In genomic region chr13:112688560-112689497, GRCh38 we compare ENCODE assay signal across 8 cellular contexts. TPM values are rescaled to one million over a fixed set of nuclear protein-coding genes. Genes with fewer than 3 reads are reported as not detected.
DNase-seq lines count a peak whose midpoint lies in the region; ATAC-seq and TF ChIP-seq lines count a peak whose summit lies in the region.

No MANE protein-coding gene starts in this region.

- H3K27me3 ChIP-seq in RWPE2 (ENCODE audit: insufficient read depth, poor library complexity, severe bottlenecking) (no peaks in the 10 kb centered on the region), iPS-20b (ENCODE audit: insufficient read depth, low read length) (peaks cover 15% of the 10 kb centered on the region; the same call in 1 of the 2 replicates)

- TF ChIP-seq CTCF in RWPE2 (IDR thresholded peaks at IDR 0.05; ENCODE audit: poor library complexity, severe bottlenecking): no peak

- H3K27ac Mint-ChIP-seq in activated naive CD8-positive, alpha-beta T cell treated with anti-CD3 and anti-CD28 coated beads, Interleukin-2, amount 10 ng/mL, durations not matched to agents 7 days and 5 days: peak overlapping the region; percentile 72

- no peaks in the 10 kb centered on the region for H3K36me3 ChIP-seq in RWPE2 (ENCODE audit: low read depth)
- H3K36me3 ChIP-seq in iPS-20b (ENCODE audit: insufficient read depth, low read depth, low read length): no peaks in the 10 kb centered on the region

- H3K27me3 Mint-ChIP-seq in activated naive CD8-positive, alpha-beta T cell treated with anti-CD3 and anti-CD28 coated beads, Interleukin-2, amount 10 ng/mL, durations not matched to agents 7 days and 5 days: peaks cover 5% of the 10 kb centered on the region

- peak overlapping the region; percentile 72 for H3K4me3 Mint-ChIP-seq in activated naive CD8-positive, alpha-beta T cell treated with anti-CD3 and anti-CD28 coated beads, Interleukin-2, amount 10 ng/mL, durations not matched to agents 7 days and 5 days

- POLR2A ChIA-PET in activated naive CD8-positive, alpha-beta T cell treated with anti-CD3 and anti-CD28 coated beads, Interleukin-2, amount 10 ng/mL, durations not matched to agents 7 days and 5 days (lab: Charles Lee): no interaction called here

- H3K9ac ChIP-seq in iPS-20b (ENCODE audit: low read depth, low read length): peak overlapping the region; percentile 59; the same call in 1 of the 2 replicates

- H3K4me1 Mint-ChIP-seq in activated naive CD8-positive, alpha-beta T cell treated with anti-CD3 and anti-CD28 coated beads, Interleukin-2, amount 10 ng/mL, durations not matched to agents 7 days and 5 days: peaks cover 31% of the 10 kb centered on the region

- DNase-seq in DMS153 (lab: John Stamatoyannopoulos, UW) (peak; percentile 48), DMS153 treated with DMSO at 0.1 percent for 48 hours (lab: John Stamatoyannopoulos, UW; ENCODE audit: unreplicated experiment) (no peak), RWPE2 (ENCODE audit: low spot score) (no peak), NCI-H2196 treated with DMSO at 0.1 percent for 48 hours (lab: John Stamatoyannopoulos, UW; ENCODE audit: unreplicated experiment) (no peak)
- peak; percentile 51 for DNase-seq in activated naive CD8-positive, alpha-beta T cell treated with anti-CD3 and anti-CD28 coated beads, Interleukin-2, amount 10 ng/mL, durations not matched to agents 7 days and 5 days
- peak; percentile 20 to 65 for DNase-seq in stimulated activated CD4-positive, alpha-beta T cell treated with anti-CD3 and anti-CD28 coated beads, Interleukin-12 subunit alpha, Interleukin-12 subunit beta, amount 100 ng/mL, for 24 hours (ENCODE audit: low read depth in 2 of 2)

- H3K9me3 ChIP-seq in RWPE2 (ENCODE audit: severe bottlenecking) (no peaks in the 10 kb centered on the region), iPS-20b (ENCODE audit: insufficient read depth, low read depth, low read length) (no peaks in the 10 kb centered on the region)

- H3K9me3 Mint-ChIP-seq in activated naive CD8-positive, alpha-beta T cell treated with anti-CD3 and anti-CD28 coated beads, Interleukin-2, amount 10 ng/mL, durations not matched to agents 7 days and 5 days: no peaks in the 10 kb centered on the region

- peak overlapping the region; percentile 98 for H3K4me3 ChIP-seq in RWPE2 (ENCODE audit: severe bottlenecking)
- peak overlapping the region; percentile 85 for H3K4me3 ChIP-seq in iPS-20b (ENCODE audit: low read length)

- peaks cover 11% of the 10 kb centered on the region for H3K4me1 ChIP-seq in RWPE2 (ENCODE audit: insufficient read depth, poor library complexity, severe bottlenecking)
- peaks cover 18% of the 10 kb centered on the region for H3K4me1 ChIP-seq in iPS-20b (ENCODE audit: insufficient read depth, low read length)

- ATAC-seq in RWPE2 (ENCODE audit: low read depth): no peak
- ATAC-seq in activated naive CD8-positive, alpha-beta T cell treated with anti-CD3 and anti-CD28 coated beads, Interleukin-2, amount 10 ng/mL, durations not matched to agents 7 days and 5 days (ENCODE audit: low read depth): peak; percentile 4
- no peak for ATAC-seq in GM21619 (IDR thresholded peaks at IDR 0.05; ENCODE audit: unreplicated experiment)

- H3K36me3 Mint-ChIP-seq in activated naive CD8-positive, alpha-beta T cell treated with anti-CD3 and anti-CD28 coated beads, Interleukin-2, amount 10 ng/mL, durations not matched to agents 7 days and 5 days: peaks cover 3% of the 10 kb centered on the region

- H3K27ac ChIP-seq in RWPE2 (ENCODE audit: poor library complexity, severe bottlenecking): peak overlapping the region; percentile 31
- no peak overlapping the region for H3K27ac ChIP-seq in iPS-20b (ENCODE audit: low read length)

RNA-seq across cellular contexts. Expression of gene ATP11A, which starts 1.0 kb away (rescaled TPM):
- total RNA-seq in activated naive CD8-positive, alpha-beta T cell treated with anti-CD3 and anti-CD28 coated beads, Interleukin-2, amount 10 ng/mL, durations not matched to agents 7 days and 5 days: 10 to 100 TPM; 36.5 to 38.2 TPM

Comparison
In these comparisons a context has a peak if more than half of its experiments do, and no peak if none do; other contexts are left out.
1. DNase-seq: peak in DMS153 (single experiment), activated naive CD8-positive, alpha-beta T cell treated with anti-CD3 and anti-CD28 coated beads, Interleukin-2, amount 10 ng/mL, durations not matched to agents 7 days and 5 days (single experiment) and stimulated activated CD4-positive, alpha-beta T cell treated with anti-CD3 and anti-CD28 coated beads, Interleukin-12 subunit alpha, Interleukin-12 subunit beta, amount 100 ng/mL, for 24 hours (2 of 2); none in DMS153 treated with DMSO at 0.1 percent for 48 hours (single experiment), RWPE2 (single experiment) and NCI-H2196 treated with DMSO at 0.1 percent for 48 hours (single experiment).